ENCODE assay signal across 8 cellular contexts in the genomic region with DNA sequence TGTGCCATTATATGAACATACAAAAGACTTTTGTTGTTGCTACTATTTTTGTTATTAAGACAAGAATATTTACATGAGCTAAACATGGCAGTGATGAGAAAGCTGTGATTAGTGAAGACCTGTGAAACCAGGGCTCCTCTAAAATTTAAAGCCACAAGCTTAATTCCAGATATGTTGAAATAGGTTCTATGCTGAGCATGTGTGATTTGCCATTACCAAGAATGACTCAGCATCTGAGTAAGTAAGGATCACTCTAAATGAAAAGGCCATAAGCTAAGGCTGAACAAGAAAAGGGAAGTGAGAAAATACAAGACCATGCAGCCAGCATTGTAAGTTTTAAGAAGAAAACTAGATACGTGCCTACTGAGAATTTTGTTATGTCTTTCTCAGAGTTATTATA.
A peak's percentile ranks its signal among the peaks of the same experiment; 100 is the strongest.
DNase-seq lines count a peak whose midpoint lies in the region; ATAC-seq and TF ChIP-seq lines count a peak whose summit lies in the region.

No MANE protein-coding gene starts in this region.

- H3K27me3 ChIP-seq in A673 (replicated peaks; ENCODE audit: insufficient read depth, low read depth, low read length, poor library complexity), result no peaks in the 10 kb centered on the region
- H3K27me3 ChIP-seq in Caco-2 (replicated peaks; ENCODE audit: control insufficient read depth, insufficient read depth, low read length), result no peaks in the 10 kb centered on the region

- peak; percentile 99 for ATAC-seq in GM18861 (IDR thresholded peaks at IDR 0.05; ENCODE audit: unreplicated experiment)
- peak; percentile 100 for ATAC-seq in HG02981 (IDR thresholded peaks at IDR 0.05; ENCODE audit: unreplicated experiment)

- no peaks in the 10 kb centered on the region for H3K9me3 ChIP-seq in A673 (ENCODE audit: low read depth, low read length, poor library complexity, severe bottlenecking)
- no peaks in the 10 kb centered on the region for H3K9me3 ChIP-seq in Caco-2

- peaks cover 6% of the 10 kb centered on the region for H3K27me3 Mint-ChIP-seq in Caco-2 (ENCODE audit: insufficient read depth, unreplicated experiment)

- peak; percentile 55 for DNase-seq in A673 (ENCODE audit: low spot score)
- DNase-seq in OCI-M1 (lab: John Stamatoyannopoulos, UW), result peak; percentile 93
- DNase-seq in globus pallidus (ENCODE audit: low spot score), result peak; percentile 51
- no peak for DNase-seq in NCI-H774 (lab: John Stamatoyannopoulos, UW)
- no peak for DNase-seq in NCI-H2081 (lab: John Stamatoyannopoulos, UW)
- DNase-seq in Caco-2, result no peak

- H3K4me1 ChIP-seq in A673 (ENCODE audit: insufficient read depth, low read length, poor library complexity, severe bottlenecking) (peaks cover 17% of the 10 kb centered on the region), Caco-2 (no peaks in the 10 kb centered on the region)

- POLR2A ChIA-PET in A673 (lab: Charles Lee; ENCODE audit: low non-redundant PET) (no interaction called here), Caco-2 (lab: Charles Lee) (interaction anchor here (0.5 kb wide), 1 partner anchor 397 kb away, joined by 22 read pairs; no protein-coding TSS in a partner anchor)

- no peak overlapping the region for H3K4me3 Mint-ChIP-seq in Caco-2 (ENCODE audit: unreplicated experiment)

- BruUV-seq in A673 (replicated peaks; lab: Mats Ljungman, UMichigan), result no TSS peak
- BruUV-seq in Caco-2 (replicated peaks; lab: Mats Ljungman, UMichigan), result no TSS peak

- no peak overlapping the region for H3K27ac ChIP-seq in A673 (ENCODE audit: low read depth, low read length, poor library complexity, severe bottlenecking)

- H3K36me3 Mint-ChIP-seq in Caco-2 (ENCODE audit: insufficient read depth, unreplicated experiment), result no peaks in the 10 kb centered on the region

- peaks cover 7% of the 10 kb centered on the region for H3K4me1 Mint-ChIP-seq in Caco-2 (ENCODE audit: low read depth, unreplicated experiment)

- H3K36me3 ChIP-seq in A673 (ENCODE audit: insufficient read depth, low read length, poor library complexity, severe bottlenecking) (no peaks in the 10 kb centered on the region), Caco-2 (ENCODE audit: control insufficient read depth, insufficient read depth, low read length) (no peaks in the 10 kb centered on the region)

- CTCF ChIA-PET in A673 (lab: Charles Lee) (no interaction called here), Caco-2 (lab: Charles Lee) (no interaction called here)

- intact Hi-C loops in A673 (cut with micrococcal nuclease; ENCODE audit: unreplicated experiment), result no loop called here
- intact Hi-C loops in Caco-2 (cut with micrococcal nuclease; ENCODE audit: unreplicated experiment), result no loop called here

- no peak overlapping the region for H3K27ac Mint-ChIP-seq in Caco-2 (ENCODE audit: unreplicated experiment)

- TF ChIP-seq CTCF in A673 (conservative IDR thresholded peaks at IDR 0.05; ENCODE audit: low read depth, low read length) (no peak), Caco-2 (IDR thresholded peaks at IDR 0.05; ENCODE audit: insufficient read depth in 1 of 2, low read depth in 1 of 2, low read length in 1 of 2, severe bottlenecking in 1 of 2, unreplicated experiment in 1 of 2) (no peak)

- H3K9me3 Mint-ChIP-seq in Caco-2 (ENCODE audit: unreplicated experiment), result no peaks in the 10 kb centered on the region

- H3K4me3 ChIP-seq in A673 (ENCODE audit: low read depth, low read length, poor library complexity, severe bottlenecking) (no peak overlapping the region), Caco-2 (ENCODE audit: low read depth, low read length) (no peak overlapping the region)

Comparison
In these comparisons a context has a peak if more than half of its experiments do, and no peak if none do; other contexts are left out.
1. DNase-seq: peak in A673 (single experiment), OCI-M1 (single experiment) and globus pallidus (single experiment); none in NCI-H774 (single experiment), NCI-H2081 (0 of 2) and Caco-2 (0 of 2).